Comparison of ENCODE assay signal across 8 cellular contexts in the genomic region with DNA sequence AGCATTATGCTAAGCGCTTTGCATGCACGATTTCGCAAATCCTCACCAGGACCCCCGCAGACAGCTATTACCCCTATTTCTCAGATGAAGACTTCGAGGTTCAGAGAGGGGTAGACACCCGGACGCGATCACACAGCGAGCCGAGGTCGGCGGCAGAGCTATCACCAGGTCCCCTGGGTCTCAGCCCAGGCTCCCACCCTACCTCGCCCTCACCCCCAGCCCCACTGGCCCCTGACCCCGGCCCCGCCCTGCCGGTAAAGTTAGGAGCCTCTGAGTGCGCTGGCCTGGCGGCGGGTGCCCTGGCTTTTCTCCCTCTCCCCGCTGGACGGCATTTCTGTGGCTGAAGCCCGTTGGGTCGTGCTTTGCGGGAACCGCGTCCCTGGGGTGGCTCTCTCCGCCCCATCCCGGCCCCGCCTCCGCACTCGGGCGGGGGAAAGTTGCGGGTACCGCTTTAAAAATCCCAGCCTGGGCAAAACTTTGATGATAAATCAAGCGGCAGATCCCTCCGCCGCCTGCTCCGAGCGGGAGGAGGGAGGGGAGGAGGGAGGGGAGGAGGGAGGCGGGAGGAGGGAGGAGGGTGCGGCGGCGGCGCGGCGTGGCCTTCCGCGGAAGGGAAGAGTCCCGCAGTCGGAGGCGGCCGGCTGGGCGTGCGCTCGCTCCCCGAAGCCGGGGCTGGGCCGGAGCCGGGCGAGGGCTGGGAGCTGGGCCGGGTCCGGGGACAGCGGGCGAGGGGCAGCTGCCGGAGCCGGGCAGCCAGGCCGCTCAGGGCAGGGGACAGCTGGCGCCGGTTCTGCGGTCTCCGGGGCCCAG. TPM values are rescaled to one million over a fixed set of nuclear protein-coding genes. Genes with fewer than 3 reads are reported as not detected.
DNase-seq lines count a peak whose midpoint lies in the region; ATAC-seq and TF ChIP-seq lines count a peak whose summit lies in the region.

A gene with protein sequence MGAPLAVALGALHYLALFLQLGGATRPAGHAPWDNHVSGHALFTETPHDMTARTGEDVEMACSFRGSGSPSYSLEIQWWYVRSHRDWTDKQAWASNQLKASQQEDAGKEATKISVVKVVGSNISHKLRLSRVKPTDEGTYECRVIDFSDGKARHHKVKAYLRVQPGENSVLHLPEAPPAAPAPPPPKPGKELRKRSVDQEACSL (plus strand): TSS at position 624 of the 810 bp plus-strand sequence. CDS start 224 bp downstream, outside the sequence.

- H3K36me3 ChIP-seq in lung (ENCODE audit: control insufficient read depth in 2 of 2, insufficient read depth in 2 of 2, low read length in 2 of 2) = no peaks in the 10 kb centered on the region

- H3K4me1 ChIP-seq in lung (ENCODE audit: control insufficient read depth in 2 of 2, insufficient read depth in 2 of 2, low read length in 2 of 2) = peaks cover 0 to 12% of the 10 kb centered on the region in 2 donors

- peak within 1 kb of the TSS; percentile 26 for H3K4me3 ChIP-seq in lung

- H3K27ac ChIP-seq in lung (ENCODE audit: low read depth in 1 of 2, low read length in 1 of 2) = no peak within 1 kb of the TSS

- peaks cover 0 to 8% of the 10 kb centered on the region in 2 donors for H3K9me3 ChIP-seq in lung (ENCODE audit: control insufficient read depth in 2 of 2, insufficient read depth in 1 of 2, low read length in 1 of 2)

- 7% methylated on average over 62 to 71 of the region's 71 CpGs for WGBS in lung, 2 donors

- DNase-seq in DMS 273 (lab: John Stamatoyannopoulos, UW; ENCODE audit: unreplicated experiment) (peak; percentile 69), DMS 273 treated with DMSO at 0.1 percent for 48 hours (lab: John Stamatoyannopoulos, UW) (no peak), NCI-H774 (lab: John Stamatoyannopoulos, UW) (peak; percentile 24), dermis blood vessel endothelial cell (peak; percentile 42), lung (ENCODE audit: low spot score) (peak; percentile 53), GM19240 (ENCODE audit: insufficient read length, low spot score) (no peak), NCI-H1417 (lab: John Stamatoyannopoulos, UW) (no peak)

- ATAC-seq in lung (ENCODE audit: insufficient read depth, low FRiP score) = peak; percentile 42
- ATAC-seq in GM19035 (IDR thresholded peaks at IDR 0.05; ENCODE audit: unreplicated experiment) = no peak

- H3K27me3 ChIP-seq in lung (ENCODE audit: control insufficient read depth, insufficient read depth) = no peaks in the 10 kb centered on the region

- TF ChIP-seq CTCF in lung (IDR thresholded peaks at IDR 0.05; ENCODE audit: control extremely low read depth, extremely low read depth) = no peak

RNA-seq across cellular contexts. Expression of the gene that starts here (rescaled TPM):
- total RNA-seq in dermis blood vessel endothelial cell (0.51 TPM in 1 of 2 replicates, not detected in the other), lung (10 to 100 TPM in 1 of 2 donors, 1 to 10 TPM in 1; 8.0 to 71.6 TPM)
- polyA plus RNA-seq in lung = 10 to 100 TPM; 24.8 to 38.0 TPM

Comparison
In these comparisons a context has a peak if more than half of its experiments do, and no peak if none do; other contexts are left out.
1. DNase-seq: peak in DMS 273 (single experiment), NCI-H774 (single experiment) and lung (single experiment); none in DMS 273 treated with DMSO at 0.1 percent for 48 hours (single experiment), GM19240 (single experiment) and NCI-H1417 (0 of 3).
2. Peak in DNase-seq in dermis blood vessel endothelial cell; RNA of the gene not detected or under 1 TPM.